21 cellular contexts compared by ENCODE assay signal in genomic region chr13:44869167-44869566, GRCh38.
DNase-seq lines count a peak whose midpoint lies in the region; ATAC-seq, FAIRE-seq and TF ChIP-seq lines count a peak whose summit lies in the region.
"Had no signal": no experiment of that assay in that cellular context is flagged by ENCODE, and none has a peak within 500 bp of the region (broad histone marks: within the 10 kb centered on the region; RNA-seq: fewer than 3 reads in every experiment).

No MANE protein-coding gene starts in this region.

- H3K27me3 Mint-ChIP-seq in activated CD4-positive, alpha-beta memory T cell treated with anti-CD3 and anti-CD28 coated beads, Interleukin-2, amount 10 ng/mL, durations not matched to agents 7 days and 5 days = peaks cover 14% of the 10 kb centered on the region

- TF ChIP-seq RAD21 in HepG2 (CRISPR knock-in tag; IDR thresholded peaks at IDR 0.05) = no peak

- DNase-seq in HepG2 (ENCODE audit: low spot score) = no peak
- DNase-seq in right lobe of liver = no peak
- DNase-seq in body of pancreas = no peak
- DNase-seq in psoas muscle = no peak
- no peak for DNase-seq in activated CD4-positive, alpha-beta memory T cell treated with anti-CD3 and anti-CD28 coated beads, Interleukin-2, amount 10 ng/mL, durations not matched to agents 7 days and 5 days
- DNase-seq in DMS114 treated with DMSO at 0.1 percent for 48 hours (lab: John Stamatoyannopoulos, UW; ENCODE audit: unreplicated experiment) = no peak
- DNase-seq: Caco-2; CD4-positive, CD25-positive, alpha-beta regulatory T cell; CD8-positive, alpha-beta T cell; DMS79; EL; GDM1; GM23248; H7; HCEC 1CT had no signal

- H3K9me3 Mint-ChIP-seq in activated CD4-positive, alpha-beta memory T cell treated with anti-CD3 and anti-CD28 coated beads, Interleukin-2, amount 10 ng/mL, durations not matched to agents 7 days and 5 days = no peaks in the 10 kb centered on the region

- no peaks in the 10 kb centered on the region for H3K36me3 ChIP-seq in HepG2 (replicated peaks in 1 of 2; ENCODE audit: control insufficient read depth in 1 of 2, insufficient read depth in 2 of 2, low read length in 2 of 2)
- H3K36me3 ChIP-seq in right lobe of liver = no peaks in the 10 kb centered on the region
- no peaks in the 10 kb centered on the region for H3K36me3 ChIP-seq in body of pancreas (replicated peaks in 1 of 2; ENCODE audit: insufficient read depth in 1 of 2, low read depth in 2 of 2)
- no peaks in the 10 kb centered on the region for H3K36me3 ChIP-seq in psoas muscle (ENCODE audit: insufficient read depth in 1 of 2, low read depth in 1 of 2)
- H3K36me3 ChIP-seq: BLaER1 had no signal

- no peak overlapping the region for H3K9ac ChIP-seq in HepG2 (ENCODE audit: insufficient read depth, low read depth, low read length)
- H3K9ac ChIP-seq: BLaER1, GM23248 had no signal

- H2AFZ ChIP-seq in HepG2 (ENCODE audit: low read length) = no peak overlapping the region
- H2AFZ ChIP-seq: GM23248 had no signal

- WGBS in HepG2 (ENCODE audit: low lambda C conversion rate) = 21% methylated on average over 7 of the region's 7 CpGs
- 63% methylated on average over 7 of the region's 7 CpGs for WGBS in right lobe of liver (ENCODE audit: insufficient coverage, low coverage, low lambda C conversion rate, missing lambda C conversion rate)
- WGBS in body of pancreas, 2 donors = 61 to 71% methylated on average over 6 to 7 of the region's 7 CpGs
- 65 to 77% (median 68%) methylated on average over 7 of the region's 7 CpGs for WGBS in psoas muscle, 3 donors

- FAIRE-seq in HepG2 (lab: Jason Lieb, UNC) = no peak
- FAIRE-seq: H1 had no signal

- no peak overlapping the region for H3K4me3 ChIP-seq in HepG2 (replicated peaks in 1 of 3; ENCODE audit: insufficient read depth in 1 of 3, low read depth in 2 of 3, low read length in 3 of 3)
- no peak overlapping the region for H3K4me3 ChIP-seq in right lobe of liver
- no peak overlapping the region for H3K4me3 ChIP-seq in body of pancreas
- H3K4me3 ChIP-seq in psoas muscle = no peak overlapping the region
- H3K4me3 ChIP-seq: BLaER1, GM12878, GM23248 had no signal

- in situ Hi-C loops in HepG2 (cut with HindIII; ENCODE audit: extremely low pct_ligation_motif_present, low pct_unique_long_range_greater_than_20kb) = no loop called here

- peaks cover 6% of the 10 kb centered on the region for H3K4me1 Mint-ChIP-seq in activated CD4-positive, alpha-beta memory T cell treated with anti-CD3 and anti-CD28 coated beads, Interleukin-2, amount 10 ng/mL, durations not matched to agents 7 days and 5 days
- H3K4me1 Mint-ChIP-seq: B cell; CD4-positive, CD25-positive, alpha-beta regulatory T cell had no signal

- POLR2A ChIA-PET in HepG2 (lab: Yijun Ruan, JAX) = no interaction called here
- POLR2A ChIA-PET in activated CD4-positive, alpha-beta memory T cell treated with anti-CD3 and anti-CD28 coated beads, Interleukin-2, amount 10 ng/mL, durations not matched to agents 7 days and 5 days (lab: Charles Lee) = no interaction called here

- H3K9me3 ChIP-seq in HepG2 (ENCODE audit: low read length) = no peaks in the 10 kb centered on the region
- no peaks in the 10 kb centered on the region for H3K9me3 ChIP-seq in right lobe of liver
- H3K9me3 ChIP-seq in body of pancreas = no peaks in the 10 kb centered on the region
- H3K9me3 ChIP-seq in psoas muscle = no peaks in the 10 kb centered on the region
- H3K9me3 ChIP-seq: BLaER1 had no signal

- H3K36me3 Mint-ChIP-seq in activated CD4-positive, alpha-beta memory T cell treated with anti-CD3 and anti-CD28 coated beads, Interleukin-2, amount 10 ng/mL, durations not matched to agents 7 days and 5 days (ENCODE audit: low read depth) = no peaks in the 10 kb centered on the region
- H3K36me3 Mint-ChIP-seq: CD4-positive, CD25-positive, alpha-beta regulatory T cell; CD8-positive, alpha-beta T cell had no signal

- H3K27me3 ChIP-seq in HepG2 (ENCODE audit: control insufficient read depth in 1 of 2, insufficient read depth in 2 of 2, low read length in 2 of 2) (no peaks in the 10 kb centered on the region; a peak in 1 of 5 replicates), right lobe of liver (no peaks in the 10 kb centered on the region), body of pancreas (no peaks in the 10 kb centered on the region), psoas muscle (ENCODE audit: insufficient read depth in 3 of 3, low read length in 2 of 3) (no peaks in the 10 kb centered on the region)
- H3K27me3 ChIP-seq: BLaER1 had no signal

- TF ChIP-seq POLR2A in HepG2 (IDR thresholded peaks at IDR 0.05; ENCODE audit: insufficient read depth in 1 of 2, low read depth in 2 of 2, low read length in 2 of 2) (no peak), right lobe of liver (IDR thresholded peaks at IDR 0.05) (no peak), body of pancreas (IDR thresholded peaks at IDR 0.05) (no peak)

- H3K79me2 ChIP-seq in HepG2 (ENCODE audit: insufficient read depth, low read length) = no peaks in the 10 kb centered on the region

- H3K4me2 ChIP-seq in HepG2 (ENCODE audit: low read depth, low read length) = no peak overlapping the region
- H3K4me2 ChIP-seq: BLaER1 had no signal

- CTCF ChIA-PET in HepG2 (lab: Yijun Ruan, JAX; ENCODE audit: low intra/inter-chr PET ratio, low total read pairs) = no interaction called here
- CTCF ChIA-PET in activated CD4-positive, alpha-beta memory T cell treated with anti-CD3 and anti-CD28 coated beads, Interleukin-2, amount 10 ng/mL, durations not matched to agents 7 days and 5 days (lab: Charles Lee) = no interaction called here

- H3K4me3 Mint-ChIP-seq in activated CD4-positive, alpha-beta memory T cell treated with anti-CD3 and anti-CD28 coated beads, Interleukin-2, amount 10 ng/mL, durations not matched to agents 7 days and 5 days = no peak overlapping the region
- H3K4me3 Mint-ChIP-seq: B cell; CD4-positive, CD25-positive, alpha-beta regulatory T cell; CD8-positive, alpha-beta T cell had no signal

- H3K27ac ChIP-seq in HepG2 (ENCODE audit: extremely low read length, insufficient read depth, low read length) = no peak overlapping the region
- no peak overlapping the region for H3K27ac ChIP-seq in right lobe of liver
- peak overlapping the region in 3 of 4 donors; percentile 82 to 88 (median 87) for H3K27ac ChIP-seq in body of pancreas
- H3K27ac ChIP-seq in psoas muscle = peak overlapping the region; percentile 84
- H3K27ac ChIP-seq: BLaER1, C4-2B, GM23248 had no signal

- ATAC-seq in HepG2 (no peak), right lobe of liver (no peak), body of pancreas (no peak), psoas muscle (no peak), HG03442 (IDR thresholded peaks at IDR 0.05; ENCODE audit: unreplicated experiment) (no peak)
- ATAC-seq: CD8-positive, alpha-beta T cell had no signal

- intact Hi-C loops in HepG2 (cut with micrococcal nuclease; ENCODE audit: unreplicated experiment) = no loop called here
- intact Hi-C loops in right lobe of liver (cut with DNase I) = no loop called here
- intact Hi-C loops in body of pancreas (cut with DNase I) = no loop called here
- intact Hi-C loops in psoas muscle (cut with DNase I) = no loop called here

- TF ChIP-seq CTCF in HepG2 (CRISPR knock-in tag; IDR thresholded peaks at IDR 0.05) (no peak), right lobe of liver (IDR thresholded peaks at IDR 0.05) (no peak), body of pancreas (IDR thresholded peaks at IDR 0.05) (no peak), psoas muscle (IDR thresholded peaks at IDR 0.05) (no peak)

- no peaks in the 10 kb centered on the region for H4K20me1 ChIP-seq in HepG2 (ENCODE audit: insufficient read depth, low read length)
- H4K20me1 ChIP-seq: BLaER1 had no signal

- H3K4me1 ChIP-seq in HepG2 (ENCODE audit: insufficient read depth, low read length) = peaks cover 11% of the 10 kb centered on the region; the same call in 1 of the 2 replicates
- peaks cover 0 to 4% (median 0%) of the 10 kb centered on the region in 4 donors for H3K4me1 ChIP-seq in right lobe of liver
- H3K4me1 ChIP-seq in body of pancreas = peaks cover 62% of the 10 kb centered on the region
- peaks cover 23% of the 10 kb centered on the region for H3K4me1 ChIP-seq in psoas muscle
- H3K4me1 ChIP-seq: BLaER1, Caco-2 had no signal

- no peak overlapping the region for H3K27ac Mint-ChIP-seq in activated CD4-positive, alpha-beta memory T cell treated with anti-CD3 and anti-CD28 coated beads, Interleukin-2, amount 10 ng/mL, durations not matched to agents 7 days and 5 days
- H3K27ac Mint-ChIP-seq: B cell; CD4-positive, CD25-positive, alpha-beta regulatory T cell; CD8-positive, alpha-beta T cell had no signal

- no TSS peak for BruUV-seq in HepG2 (replicated peaks; lab: Mats Ljungman, UMichigan)

- TF ChIP-seq EP300 in HepG2 (IDR thresholded peaks at IDR 0.05; ENCODE audit: low read depth in 2 of 2, low read length in 2 of 2) (no peak), HepG2 (CRISPR knock-in tag; IDR thresholded peaks at IDR 0.05; ENCODE audit: borderline replicate concordance) (no peak)

TF ChIP-seq in HepG2, 621 proteins besides CTCF, POLR2A, EP300 and RAD21:
- TF ChIP-seq ZC3H13 (CRISPR knock-in tag; IDR thresholded peaks at IDR 0.05) = no peak
- 0 out of 4 replicates have a peak, but pooled peaks have one; percentile 16 to 31 for TF ChIP-seq NR2F1 (CRISPR knock-in tag; IDR thresholded peaks at IDR 0.05)
- no peak for TF ChIP-seq CEBPG (CRISPR knock-in tag; IDR thresholded peaks at IDR 0.05)
- TF ChIP-seq THRA (CRISPR knock-in tag; IDR thresholded peaks at IDR 0.05; ENCODE audit: borderline replicate concordance) = peak; percentile 17; the same call in 1 of the 2 replicates
- TF ChIP-seq ZNF121 (CRISPR knock-in tag; IDR thresholded peaks at IDR 0.05) = peak; percentile 94
- peak; percentile 41; the same call in 1 of the 2 replicates for TF ChIP-seq NR2F6 (IDR thresholded peaks at IDR 0.05)
- 0 out of 2 replicates have a peak, but pooled peaks have one; percentile 52 for TF ChIP-seq NR2F6 (CRISPR knock-in tag; IDR thresholded peaks at IDR 0.05)
TF ChIP-seq in HepG2: peak in this region for 4.

Comparison
In these comparisons a context has a peak if more than half of its experiments do, and no peak if none do; other contexts are left out.
1. H3K27ac ChIP-seq: peak in body of pancreas (3 of 4) and psoas muscle (single experiment); none in HepG2 (single experiment) and right lobe of liver (0 of 3).